In the genomic region with DNA sequence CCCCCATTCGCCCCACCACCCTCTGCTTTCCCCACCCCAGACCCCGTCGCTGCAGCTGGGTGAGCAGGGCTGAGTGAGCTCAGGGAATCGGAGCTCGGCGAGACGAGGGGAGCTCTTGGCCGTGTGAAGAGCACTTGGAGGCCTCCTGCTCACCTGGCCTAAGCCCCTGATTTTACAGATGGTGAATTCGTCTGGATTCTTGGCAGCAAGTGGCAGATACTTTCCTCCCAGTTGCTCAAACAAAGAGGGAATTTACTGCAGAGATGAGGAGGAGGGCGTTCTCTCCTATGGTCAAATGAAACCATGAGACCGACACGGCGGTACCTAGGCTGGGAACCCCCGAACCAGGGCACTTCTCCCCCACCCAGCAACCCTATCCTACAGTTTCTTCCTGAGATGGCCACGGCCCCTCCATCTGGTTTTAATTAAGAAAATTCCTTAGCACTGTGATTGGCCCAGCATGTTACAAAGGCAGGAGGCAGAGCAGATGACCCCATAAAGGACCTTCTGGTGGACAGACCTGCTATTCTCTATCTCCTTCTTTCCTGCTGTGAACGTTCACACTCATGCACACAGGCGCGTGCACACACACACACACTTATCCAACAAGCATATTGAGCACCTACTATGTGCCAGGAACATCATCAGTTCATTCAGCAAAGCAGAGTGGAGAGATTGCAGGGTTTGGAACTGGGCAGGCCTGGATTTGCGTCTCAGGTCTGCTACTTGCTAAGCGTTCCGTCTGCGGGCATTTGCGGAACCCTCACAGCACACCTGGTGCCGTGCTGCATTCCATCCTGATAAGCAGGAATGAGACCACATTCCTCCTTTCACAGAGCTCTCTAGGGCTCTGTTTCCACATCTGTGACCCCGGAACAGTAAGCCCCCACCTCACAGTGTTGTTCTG, we compare ENCODE assay signal across 9 cellular contexts.
A peak's percentile ranks its signal among the peaks of the same experiment; 100 is the strongest.
DNase-seq lines count a peak whose midpoint lies in the region; ATAC-seq, FAIRE-seq and TF ChIP-seq lines count a peak whose summit lies in the region.
"Had no signal": no experiment of that assay in that cellular context is flagged by ENCODE, and none has a peak within 500 bp of the region (broad histone marks: within the 10 kb centered on the region; RNA-seq: fewer than 3 reads in every experiment).

No MANE protein-coding gene starts in this region.

- TF ChIP-seq RAD21 in HepG2 (CRISPR knock-in tag; IDR thresholded peaks at IDR 0.05): no peak

- in situ Hi-C loops in HepG2 (cut with HindIII; ENCODE audit: extremely low pct_ligation_motif_present, low pct_unique_long_range_greater_than_20kb): no loop called here

- no peak for FAIRE-seq in HepG2 (lab: Jason Lieb, UNC)
- FAIRE-seq in H54 (lab: Jason Lieb, UNC): no peak

- H3K9ac ChIP-seq in HepG2 (ENCODE audit: insufficient read depth, low read depth, low read length): no peak overlapping the region

- TF ChIP-seq EP300 in HepG2 (IDR thresholded peaks at IDR 0.05; ENCODE audit: low read depth in 2 of 2, low read length in 2 of 2): no peak
- no peak for TF ChIP-seq EP300 in HepG2 (CRISPR knock-in tag; IDR thresholded peaks at IDR 0.05; ENCODE audit: borderline replicate concordance)

- no peaks in the 10 kb centered on the region for H4K20me1 ChIP-seq in HepG2 (ENCODE audit: insufficient read depth, low read length)

- H3K27ac ChIP-seq in HepG2 (ENCODE audit: extremely low read length, insufficient read depth, low read length) (peak overlapping the region; percentile 38), thyroid gland (peak overlapping the region; percentile 75 to 95 (median 95))

- H3K27me3 ChIP-seq in HepG2 (ENCODE audit: control insufficient read depth in 1 of 2, insufficient read depth in 2 of 2, low read length in 2 of 2) (no peaks in the 10 kb centered on the region; a peak in 1 of 5 replicates), thyroid gland (no peaks in the 10 kb centered on the region)

- POLR2A ChIA-PET in HepG2 (lab: Yijun Ruan, JAX): interaction anchor here (1.0 kb wide), 1 partner anchor 214 kb away, joined by 3 read pairs; no protein-coding TSS in a partner anchor

- intact Hi-C loops in HepG2 (cut with micrococcal nuclease; ENCODE audit: unreplicated experiment) (no loop called here), thyroid gland (cut with DNase I) (no loop called here)

- H3K36me3 ChIP-seq in HepG2 (replicated peaks in 1 of 2; ENCODE audit: control insufficient read depth in 1 of 2, insufficient read depth in 2 of 2, low read length in 2 of 2) (no peaks in the 10 kb centered on the region), thyroid gland (no peaks in the 10 kb centered on the region)

- no TSS peak for BruUV-seq in HepG2 (replicated peaks; lab: Mats Ljungman, UMichigan)

- H3K9me3 ChIP-seq in HepG2 (ENCODE audit: low read length) (no peaks in the 10 kb centered on the region), thyroid gland (no peaks in the 10 kb centered on the region)

- DNase-seq in NCI-H1092 treated with DMSO at 0.1 percent for 48 hours (lab: John Stamatoyannopoulos, UW) (peak; percentile 71), choroid plexus epithelial cell (ENCODE audit: low read depth) (peak; percentile 77), HepG2 (ENCODE audit: low spot score) (peak; percentile 34), thyroid gland (peak; percentile 82 to 90), hypothalamus (lab: John Stamatoyannopoulos, UW) (no peak), H54 (ENCODE audit: insufficient read length, low spot score) (no peak)
- no peak for DNase-seq in stimulated activated CD4-positive, alpha-beta T cell treated with anti-CD3 and anti-CD28 coated beads, Interleukin-12 subunit alpha, Interleukin-12 subunit beta, amount 100 ng/mL, for 4 hours
- DNase-seq: NCI-H226 had no signal

- no peaks in the 10 kb centered on the region for H3K79me2 ChIP-seq in HepG2 (ENCODE audit: insufficient read depth, low read length)

- H2AFZ ChIP-seq in HepG2 (ENCODE audit: low read length): no peak overlapping the region

- TF ChIP-seq CTCF in choroid plexus epithelial cell (conservative IDR thresholded peaks at IDR 0.05; ENCODE audit: low read depth, low read length) (no peak), HepG2 (CRISPR knock-in tag; IDR thresholded peaks at IDR 0.05) (no peak), thyroid gland (IDR thresholded peaks at IDR 0.05) (no peak)

- no peak for TF ChIP-seq POLR2A in HepG2 (IDR thresholded peaks at IDR 0.05; ENCODE audit: insufficient read depth in 1 of 2, low read depth in 2 of 2, low read length in 2 of 2)
- no peak for TF ChIP-seq POLR2A in thyroid gland (IDR thresholded peaks at IDR 0.05)
- TF ChIP-seq POLR2A in H54 (IDR thresholded peaks at IDR 0.05; ENCODE audit: low read depth, low read length): no peak

- CTCF ChIA-PET in HepG2 (lab: Yijun Ruan, JAX; ENCODE audit: low intra/inter-chr PET ratio, low total read pairs): no interaction called here

- 91% methylated on average over 19 of the region's 25 CpGs for WGBS in HepG2 (ENCODE audit: low lambda C conversion rate)
- 46% methylated on average over 24 to 25 of the region's 25 CpGs for WGBS in thyroid gland, 2 donors

- ATAC-seq in HepG2 (no peak), GM19324 (IDR thresholded peaks at IDR 0.05; ENCODE audit: low FRiP score, unreplicated experiment) (no peak)

- peaks cover 47% of the 10 kb centered on the region for H3K4me1 ChIP-seq in HepG2 (ENCODE audit: insufficient read depth, low read length)
- H3K4me1 ChIP-seq in thyroid gland: peaks cover 48 to 57% of the 10 kb centered on the region in 2 donors

- H3K4me3 ChIP-seq in choroid plexus epithelial cell (ENCODE audit: low read depth, low read length) (no peak overlapping the region), HepG2 (replicated peaks in 1 of 3; ENCODE audit: insufficient read depth in 1 of 3, low read depth in 2 of 3, low read length in 3 of 3) (no peak overlapping the region; a peak in 1 of 6 replicates), thyroid gland (replicated peaks in 1 of 3) (no peak overlapping the region)

- H3K4me2 ChIP-seq in HepG2 (ENCODE audit: low read depth, low read length): peak overlapping the region; percentile 33; the same call in 1 of the 2 replicates

TF ChIP-seq in HepG2, 621 proteins besides CTCF, POLR2A, EP300 and RAD21:
- no peak for TF ChIP-seq HCFC1 (IDR thresholded peaks at IDR 0.05; ENCODE audit: low read depth, low read length)
- TF ChIP-seq, protein P1, sequence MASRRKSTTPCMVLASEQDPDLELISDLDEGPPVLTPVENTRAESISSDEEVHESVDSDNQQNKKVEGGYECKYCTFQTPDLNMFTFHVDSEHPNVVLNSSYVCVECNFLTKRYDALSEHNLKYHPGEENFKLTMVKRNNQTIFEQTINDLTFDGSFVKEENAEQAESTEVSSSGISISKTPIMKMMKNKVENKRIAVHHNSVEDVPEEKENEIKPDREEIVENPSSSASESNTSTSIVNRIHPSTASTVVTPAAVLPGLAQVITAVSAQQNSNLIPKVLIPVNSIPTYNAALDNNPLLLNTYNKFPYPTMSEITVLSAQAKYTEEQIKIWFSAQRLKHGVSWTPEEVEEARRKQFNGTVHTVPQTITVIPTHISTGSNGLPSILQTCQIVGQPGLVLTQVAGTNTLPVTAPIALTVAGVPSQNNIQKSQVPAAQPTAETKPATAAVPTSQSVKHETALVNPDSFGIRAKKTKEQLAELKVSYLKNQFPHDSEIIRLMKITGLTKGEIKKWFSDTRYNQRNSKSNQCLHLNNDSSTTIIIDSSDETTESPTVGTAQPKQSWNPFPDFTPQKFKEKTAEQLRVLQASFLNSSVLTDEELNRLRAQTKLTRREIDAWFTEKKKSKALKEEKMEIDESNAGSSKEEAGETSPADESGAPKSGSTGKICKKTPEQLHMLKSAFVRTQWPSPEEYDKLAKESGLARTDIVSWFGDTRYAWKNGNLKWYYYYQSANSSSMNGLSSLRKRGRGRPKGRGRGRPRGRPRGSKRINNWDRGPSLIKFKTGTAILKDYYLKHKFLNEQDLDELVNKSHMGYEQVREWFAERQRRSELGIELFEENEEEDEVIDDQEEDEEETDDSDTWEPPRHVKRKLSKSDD (CRISPR knock-in tag; IDR thresholded peaks at IDR 0.05; ENCODE audit: low read depth): no peak
- no peak for TF ChIP-seq HNRNPK (IDR thresholded peaks at IDR 0.05; ENCODE audit: low read depth, low read length, poor library complexity, severe bottlenecking)
- no peak for TF ChIP-seq ZNF879 (CRISPR knock-in tag; IDR thresholded peaks at IDR 0.05)
- no peak for TF ChIP-seq MEF2D (CRISPR knock-in tag; IDR thresholded peaks at IDR 0.05)
- peak; percentile 75; the same call in 1 of the 2 replicates for TF ChIP-seq ZKSCAN1 (IDR thresholded peaks at IDR 0.05; ENCODE audit: low read length)
- no peak for TF ChIP-seq THAP11 (CRISPR knock-in tag; IDR thresholded peaks at IDR 0.05)
TF ChIP-seq in HepG2: peak in this region for 1.

Comparison
In these comparisons a context has a peak if more than half of its experiments do, and no peak if none do; other contexts are left out.
1. DNase-seq: peak in NCI-H1092 treated with DMSO at 0.1 percent for 48 hours (single experiment), choroid plexus epithelial cell (single experiment), HepG2 (single experiment) and thyroid gland (2 of 2); none in hypothalamus (0 of 51), H54 (single experiment) and stimulated activated CD4-positive, alpha-beta T cell treated with anti-CD3 and anti-CD28 coated beads, Interleukin-12 subunit alpha, Interleukin-12 subunit beta, amount 100 ng/mL, for 4 hours (single experiment).